In genomic region chr11:70580036-70580805, GRCh38 we compare ENCODE assay signal across 18 cellular contexts.
A peak's percentile ranks its signal among the peaks of the same experiment; 100 is the strongest.
DNase-seq lines count a peak whose midpoint lies in the region; ATAC-seq, FAIRE-seq and TF ChIP-seq lines count a peak whose summit lies in the region.
"Had no signal": no experiment of that assay in that cellular context is flagged by ENCODE, and none has a peak within 500 bp of the region (broad histone marks: within the 10 kb centered on the region; RNA-seq: fewer than 3 reads in every experiment).

No MANE protein-coding gene starts in this region.

- no peak overlapping the region for H3K4ac ChIP-seq in H9 (ENCODE audit: low read depth, low read length)

- H4K5ac ChIP-seq in H9 (ENCODE audit: insufficient read length, low read depth, low read length), result no peak overlapping the region

- no peak overlapping the region for H3K14ac ChIP-seq in H9 (ENCODE audit: insufficient read depth, low read length)

- H3K36me3 Mint-ChIP-seq in H9 (ENCODE audit: insufficient read depth in 1 of 3, low read depth in 3 of 3), result peaks cover 0 to 1% (median 0%) of the 10 kb centered on the region in 3 experiments; a peak in 1 of 7 replicates
- H3K36me3 Mint-ChIP-seq: stimulated activated memory B cell treated with anti-CD40 and anti-IgM and Interleukin-4, amounts not matched to agents 10 μg/mL and 1 μg/mL and 100 μg/mL, for 72 hours; type B pancreatic cell had no signal

- no peak for TF ChIP-seq POLR2A in HepG2 (IDR thresholded peaks at IDR 0.05; ENCODE audit: insufficient read depth in 1 of 2, low read depth in 2 of 2, low read length in 2 of 2)

- no peaks in the 10 kb centered on the region for H3K23me2 ChIP-seq in H9 (ENCODE audit: insufficient read length, low read depth, low read length, poor library complexity, severe bottlenecking)

- ATAC-seq in HepG2 (no peak), GM18870 (IDR thresholded peaks at IDR 0.05; ENCODE audit: unreplicated experiment) (no peak), GM19395 (IDR thresholded peaks at IDR 0.05; ENCODE audit: unreplicated experiment) (no peak)
- ATAC-seq: stimulated activated memory B cell treated with anti-CD40 and anti-IgM and Interleukin-4, amounts not matched to agents 10 μg/mL and 1 μg/mL and 100 μg/mL, for 72 hours had no signal

- no peak overlapping the region for H3K27ac Mint-ChIP-seq in H9
- H3K27ac Mint-ChIP-seq: activated T-helper 2 cell treated with anti-CD3 and anti-CD28 coated beads, Interferon-gamma antibody, Interleukin-2, Interleukin-4, amounts not matched to agents 10 μg/mL and 5 μg/mL and 100 μg/mL, durations not matched to agents 14 hours and 24 hours and 36 hours; stimulated activated memory B cell treated with anti-CD40 and anti-IgM and Interleukin-4, amounts not matched to agents 10 μg/mL and 1 μg/mL and 100 μg/mL, for 72 hours; type B pancreatic cell had no signal

- H4K20me1 ChIP-seq in H9 (ENCODE audit: control insufficient read depth, insufficient read depth, insufficient read length), result no peaks in the 10 kb centered on the region
- peaks cover 24% of the 10 kb centered on the region; the same call in 1 of the 2 replicates for H4K20me1 ChIP-seq in HepG2 (ENCODE audit: insufficient read depth, low read length)

- no TSS peak for BruUV-seq in HepG2 (replicated peaks; lab: Mats Ljungman, UMichigan)

- no peak overlapping the region for H4K8ac ChIP-seq in H9 (replicated peaks; ENCODE audit: insufficient read length, low read depth, low read length)

- H3K4me1 ChIP-seq in H9 (ENCODE audit: insufficient read depth, low read length) (peaks cover 2% of the 10 kb centered on the region; the same call in 1 of the 2 replicates), adipocyte (ENCODE audit: control insufficient read depth, insufficient read depth, low read length) (no peaks in the 10 kb centered on the region), HepG2 (ENCODE audit: insufficient read depth, low read length) (peaks cover 21% of the 10 kb centered on the region)

- H2BK12ac ChIP-seq in H9 (ENCODE audit: insufficient read length, low read depth, low read length), result no peak overlapping the region

- H3K9me3 ChIP-seq in H9 (ENCODE audit: control insufficient read depth, low read depth, low read length) (no peaks in the 10 kb centered on the region), adipocyte (ENCODE audit: control insufficient read depth, low read length) (no peaks in the 10 kb centered on the region), HepG2 (ENCODE audit: low read length) (no peaks in the 10 kb centered on the region)

- TF ChIP-seq CTCF in H9 (conservative IDR thresholded peaks at IDR 0.05) (no peak), HepG2 (CRISPR knock-in tag; IDR thresholded peaks at IDR 0.05) (no peak)

- H3K9ac ChIP-seq in H9 (ENCODE audit: extremely low read depth, insufficient read length, low read length) (no peak overlapping the region), adipocyte (ENCODE audit: low read length) (no peak overlapping the region), HepG2 (ENCODE audit: insufficient read depth, low read depth, low read length) (no peak overlapping the region)

- H3K9me3 Mint-ChIP-seq in H9, result no peaks in the 10 kb centered on the region
- H3K9me3 Mint-ChIP-seq: activated T-helper 2 cell treated with anti-CD3 and anti-CD28 coated beads, Interferon-gamma antibody, Interleukin-2, Interleukin-4, amounts not matched to agents 10 μg/mL and 5 μg/mL and 100 μg/mL, durations not matched to agents 14 hours and 24 hours and 36 hours; stimulated activated memory B cell treated with anti-CD40 and anti-IgM and Interleukin-4, amounts not matched to agents 10 μg/mL and 1 μg/mL and 100 μg/mL, for 72 hours; type B pancreatic cell had no signal

- H3K4me2 ChIP-seq in H9 (ENCODE audit: insufficient read depth, insufficient read length, low read length), result no peak overlapping the region
- H3K4me2 ChIP-seq in HepG2 (ENCODE audit: low read depth, low read length), result no peak overlapping the region

- no peak overlapping the region for H3T11ph ChIP-seq in H9 (ENCODE audit: low read length)

- H3K23ac ChIP-seq in H9 (ENCODE audit: insufficient read length, low read depth, low read length), result no peak overlapping the region

- H3K79me1 ChIP-seq in H9 (ENCODE audit: insufficient read depth, low read depth, low read length, poor library complexity, severe bottlenecking), result no peaks in the 10 kb centered on the region

- intact Hi-C loops in HepG2 (cut with micrococcal nuclease; ENCODE audit: unreplicated experiment), result no loop called here

- no peak for TF ChIP-seq RAD21 in HepG2 (CRISPR knock-in tag; IDR thresholded peaks at IDR 0.05)

- H3K79me2 ChIP-seq in H9 (ENCODE audit: insufficient read depth, low read length), result no peaks in the 10 kb centered on the region
- no peaks in the 10 kb centered on the region for H3K79me2 ChIP-seq in HepG2 (ENCODE audit: insufficient read depth, low read length)

- no peak overlapping the region for H2BK120ac ChIP-seq in H9 (ENCODE audit: low read depth, low read length, poor library complexity, severe bottlenecking)

- no peak overlapping the region for H3K4me3 Mint-ChIP-seq in H9
- H3K4me3 Mint-ChIP-seq: stimulated activated memory B cell treated with anti-CD40 and anti-IgM and Interleukin-4, amounts not matched to agents 10 μg/mL and 1 μg/mL and 100 μg/mL, for 72 hours; type B pancreatic cell had no signal

- no peak overlapping the region for H2BK5ac ChIP-seq in H9 (ENCODE audit: insufficient read length, low read length)

- H3K4me1 Mint-ChIP-seq in H9, result peaks cover 14 to 25% of the 10 kb centered on the region in 2 experiments
- H3K4me1 Mint-ChIP-seq: stimulated activated memory B cell treated with anti-CD40 and anti-IgM and Interleukin-4, amounts not matched to agents 10 μg/mL and 1 μg/mL and 100 μg/mL, for 72 hours had no signal

- H3K36me3 ChIP-seq in adipocyte (ENCODE audit: control insufficient read depth, insufficient read depth, low read length, severe bottlenecking) (no peaks in the 10 kb centered on the region), HepG2 (replicated peaks in 1 of 2; ENCODE audit: control insufficient read depth in 1 of 2, insufficient read depth in 2 of 2, low read length in 2 of 2) (no peaks in the 10 kb centered on the region)

- peak; percentile 40 for DNase-seq in A172 (ENCODE audit: low spot score)
- DNase-seq in H9, result peak; percentile 39
- DNase-seq in adipocyte (ENCODE audit: low read depth), result peak; percentile 19
- DNase-seq in HepG2 (ENCODE audit: low spot score), result no peak
- no peak for DNase-seq in NCI-H1105 treated with DMSO at 0.1 percent for 48 hours (lab: John Stamatoyannopoulos, UW)
- DNase-seq in HT-29 (ENCODE audit: low spot score), result no peak
- DNase-seq: activated CD8-positive, alpha-beta memory T cell treated with anti-CD3 and anti-CD28 coated beads for 24 hours; mammary epithelial cell; NCI-H1092 treated with DMSO at 0.1 percent for 48 hours; NCI-H226 had no signal

- no peak overlapping the region for H4K91ac ChIP-seq in H9 (ENCODE audit: insufficient read length, low read depth, low read length)

- H3K4me3 ChIP-seq in adipocyte (ENCODE audit: low read length) (no peak overlapping the region), HepG2 (replicated peaks in 1 of 3; ENCODE audit: insufficient read depth in 1 of 3, low read depth in 2 of 3, low read length in 3 of 3) (no peak overlapping the region)
- H3K4me3 ChIP-seq: SK-N-MC had no signal

- no peaks in the 10 kb centered on the region for H3K27me3 ChIP-seq in H9 (ENCODE audit: insufficient read depth, low read length)
- H3K27me3 ChIP-seq in adipocyte (replicated peaks; ENCODE audit: control insufficient read depth, insufficient read depth, low read length), result no peaks in the 10 kb centered on the region
- H3K27me3 ChIP-seq in HepG2 (ENCODE audit: control insufficient read depth in 1 of 2, insufficient read depth in 2 of 2, low read length in 2 of 2), result no peaks in the 10 kb centered on the region

- no peak overlapping the region for H2BK15ac ChIP-seq in H9 (ENCODE audit: low read depth, low read length)

- TF ChIP-seq EP300 in HepG2 (IDR thresholded peaks at IDR 0.05; ENCODE audit: low read depth in 2 of 2, low read length in 2 of 2), result no peak
- TF ChIP-seq EP300 in HepG2 (CRISPR knock-in tag; IDR thresholded peaks at IDR 0.05; ENCODE audit: borderline replicate concordance), result no peak

- CTCF ChIA-PET in HepG2 (lab: Yijun Ruan, JAX; ENCODE audit: low intra/inter-chr PET ratio, low total read pairs), result no interaction called here

- POLR2A ChIA-PET in HepG2 (lab: Yijun Ruan, JAX), result no interaction called here

- H3K56ac ChIP-seq in H9 (ENCODE audit: insufficient read length, low read depth, low read length), result no peak overlapping the region

- FAIRE-seq in HepG2 (lab: Jason Lieb, UNC), result no peak
- FAIRE-seq: astrocyte, D721Med had no signal

- H3K27me3 Mint-ChIP-seq in H9 (ENCODE audit: low read depth), result peaks cover 2% of the 10 kb centered on the region
- H3K27me3 Mint-ChIP-seq: stimulated activated memory B cell treated with anti-CD40 and anti-IgM and Interleukin-4, amounts not matched to agents 10 μg/mL and 1 μg/mL and 100 μg/mL, for 72 hours; type B pancreatic cell had no signal

- no peak overlapping the region for H3K18ac ChIP-seq in H9 (ENCODE audit: insufficient read length, low read depth, low read length)

- H2BK20ac ChIP-seq in H9 (ENCODE audit: low read depth, low read length, poor library complexity, severe bottlenecking), result no peak overlapping the region

- H2AK5ac ChIP-seq in H9 (ENCODE audit: insufficient read length, low read length), result no peak overlapping the region

- H3K27ac ChIP-seq in H9 (ENCODE audit: insufficient read length, low read depth, low read length) (no peak overlapping the region), HepG2 (ENCODE audit: extremely low read length, insufficient read depth, low read length) (no peak overlapping the region)
- H3K27ac ChIP-seq: SK-N-MC had no signal

- in situ Hi-C loops in HepG2 (cut with HindIII; ENCODE audit: extremely low pct_ligation_motif_present, low pct_unique_long_range_greater_than_20kb), result no loop called here

- H2AFZ ChIP-seq in H9 (ENCODE audit: low read length), result no peak overlapping the region
- H2AFZ ChIP-seq in HepG2 (ENCODE audit: low read length), result no peak overlapping the region

- WGBS in H9 (ENCODE audit: extremely low coverage, insufficient read length, low lambda C conversion rate), result no CpG with 5 or more reads among the region's 25 CpGs
- 96% methylated on average over 7 of the region's 25 CpGs for WGBS in HepG2 (ENCODE audit: low lambda C conversion rate)

Comparison
In these comparisons a context has a peak if more than half of its experiments do, and no peak if none do; other contexts are left out.
1. DNase-seq: peak in A172 (single experiment), H9 (single experiment) and adipocyte (single experiment); none in HepG2 (single experiment), NCI-H1105 treated with DMSO at 0.1 percent for 48 hours (single experiment) and HT-29 (single experiment).